Comparison of ENCODE assay signal across 5 cellular contexts in the genomic region with DNA sequence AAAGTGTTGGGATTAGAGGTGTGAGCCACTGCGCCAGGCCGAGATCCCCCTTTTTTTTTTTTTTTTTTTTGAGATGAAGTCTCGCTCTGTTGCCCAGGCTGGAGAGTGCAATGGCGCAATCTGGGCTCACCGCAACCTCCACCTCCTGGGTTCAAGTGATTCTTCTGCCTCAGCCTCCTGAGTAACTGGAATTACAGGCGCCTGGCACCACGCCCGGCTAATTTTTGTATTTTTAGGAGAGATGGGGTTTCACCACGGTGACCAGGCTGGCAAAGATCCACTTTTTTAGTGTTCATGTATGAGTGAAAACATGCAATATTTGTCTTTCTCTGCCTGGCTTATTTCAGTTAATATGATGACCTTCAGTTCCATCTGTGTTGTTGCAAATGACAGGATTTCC. TPM values are rescaled to one million over a fixed set of nuclear protein-coding genes. Genes with fewer than 3 reads are reported as not detected.
"Had no signal": no experiment of that assay in that cellular context is flagged by ENCODE, and none has a peak within 500 bp of the region (broad histone marks: within the 10 kb centered on the region; RNA-seq: fewer than 3 reads in every experiment).

No MANE protein-coding gene starts in this region.

RNA-seq across cellular contexts. Expression of gene GALR3, which starts 23.2 kb away (rescaled TPM):
- total RNA-seq: HT-29, Peyer's patch, Right ventricle myocardium superior, RPMI7951, SJSA1 had no signal
